In the genomic region with DNA sequence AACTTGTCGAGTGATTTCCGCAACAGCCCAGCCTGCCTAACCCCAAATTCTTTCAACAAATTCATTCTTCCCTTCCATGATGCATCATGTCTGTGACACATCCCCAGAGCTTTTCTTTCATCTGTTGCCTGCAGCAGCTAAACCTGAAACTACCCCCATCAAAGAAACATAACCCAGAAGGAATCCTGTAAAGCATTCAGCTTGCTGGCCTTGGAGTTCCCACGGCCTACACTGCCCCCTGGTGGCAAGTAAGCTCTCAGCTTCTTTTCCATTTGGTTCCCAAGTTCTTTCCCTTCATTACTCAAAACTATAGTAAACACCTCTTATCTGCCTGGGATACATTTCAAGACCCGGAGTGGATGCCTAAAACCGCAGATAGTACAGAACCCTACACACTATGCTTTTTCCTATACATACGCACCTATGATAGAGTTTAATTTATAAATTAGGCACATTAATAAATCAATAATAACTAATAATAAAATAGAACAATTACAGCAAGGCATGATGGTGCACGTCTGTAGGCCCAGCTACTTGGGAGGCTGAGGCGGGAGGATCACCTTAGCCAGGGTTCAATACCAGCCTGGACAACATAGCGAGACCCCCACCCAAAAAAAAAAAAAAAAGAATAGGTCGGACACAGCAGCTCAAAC, we compare ENCODE assay signal across 8 cellular contexts. TPM values are rescaled to one million over a fixed set of nuclear protein-coding genes. Genes with fewer than 3 reads are reported as not detected.
DNase-seq lines count a peak whose midpoint lies in the region; ATAC-seq, FAIRE-seq and TF ChIP-seq lines count a peak whose summit lies in the region.

No MANE protein-coding gene starts in this region.

- peak; percentile 88 to 95 (median 89) for TF ChIP-seq CTCF in K562 (IDR thresholded peaks at IDR 0.05 in 2 of 3, conservative IDR thresholded peaks at IDR 0.05 in 1 of 3; ENCODE audit: insufficient read depth in 2 of 3, low read depth in 1 of 3, low read length in 3 of 3)

- POLR2A ChIA-PET in K562 (lab: Yijun Ruan, JAX) = interaction anchor here (1.0 to 2.4 kb wide), 7 partner anchors 9 to 94 kb away, joined by 3 to 19 read pairs (median 5); partner anchors contain the start of gene PHLDB3

- H3K79me2 ChIP-seq in K562 (ENCODE audit: control insufficient read depth, insufficient read depth, low read length) = no peaks in the 10 kb centered on the region

- H3K9me1 ChIP-seq in K562 (ENCODE audit: control insufficient read depth, insufficient read depth, low read length) = no peaks in the 10 kb centered on the region

- no peak overlapping the region for H3K4me3 ChIP-seq in K562

- TF ChIP-seq RAD21 in K562 (CRISPR knock-in tag; conservative IDR thresholded peaks at IDR 0.05 in 1 of 2, IDR thresholded peaks at IDR 0.05 in 1 of 2) = peak; percentile 91 to 97

- H2AFZ ChIP-seq in K562 (ENCODE audit: low read depth, low read length) = no peak overlapping the region

- FAIRE-seq in K562 (lab: Jason Lieb, UNC) = peak; percentile 95

- H4K20me1 ChIP-seq in K562 (replicated peaks; ENCODE audit: control insufficient read depth, insufficient read depth, low read length) = no peaks in the 10 kb centered on the region

- ATAC-seq in K562 = peak; percentile 90
- no peak for ATAC-seq in GM18907 (IDR thresholded peaks at IDR 0.05; ENCODE audit: unreplicated experiment)

- BruUV-seq in K562 (replicated peaks; lab: Mats Ljungman, UMichigan) = no TSS peak

- no peak for TF ChIP-seq POLR2A in K562 (conservative IDR thresholded peaks at IDR 0.05)

- intact Hi-C loops in K562 (cut with micrococcal nuclease) = loop anchor here (1.0 kb wide), 2 partner anchors 72 to 86 kb away; no protein-coding TSS in a partner anchor

- peaks cover 0 to 5% of the 10 kb centered on the region in 2 experiments; a peak in 3 of 5 replicates for H3K4me1 ChIP-seq in K562 (replicated peaks in 1 of 2; ENCODE audit: control insufficient read depth in 2 of 2, insufficient read depth in 2 of 2, low read length in 2 of 2)

- no peaks in the 10 kb centered on the region for H3K36me3 ChIP-seq in K562 (ENCODE audit: control insufficient read depth, insufficient read depth, low read length)

- H3K9me3 ChIP-seq in K562 (replicated peaks; ENCODE audit: control insufficient read depth, insufficient read depth, low read depth, low read length) = no peaks in the 10 kb centered on the region

- no peak for TF ChIP-seq EP300 in K562 (IDR thresholded peaks at IDR 0.05; ENCODE audit: low read length)

- in situ Hi-C loops in K562 (cut with MboI) = loop anchor here (5.0 kb wide), 1 partner anchor 72 kb away; no protein-coding TSS in a partner anchor

- CTCF ChIA-PET in K562 (lab: Yijun Ruan, JAX; ENCODE audit: low intra/inter-chr PET ratio) = interaction anchor here (0.5 to 3.0 kb wide), 7 partner anchors 53 to 1059 kb away, joined by 3 to 50 read pairs (median 5); no protein-coding TSS in a partner anchor

- H3K27me3 ChIP-seq in K562 (ENCODE audit: control insufficient read depth in 2 of 2, insufficient read depth in 2 of 2, low read length in 2 of 2) = no peaks in the 10 kb centered on the region

- 34% methylated on average over 10 of the region's 10 CpGs for WGBS in K562 (ENCODE audit: insufficient coverage, low coverage, missing lambda C conversion rate)

- DNase-seq in SHP77 (lab: John Stamatoyannopoulos, UW) (peak; percentile 63 to 74), SHP77 treated with DMSO at 0.1 percent for 48 hours (lab: John Stamatoyannopoulos, UW) (no peak), NCI-H2107 (lab: John Stamatoyannopoulos, UW) (peak; percentile 66), UCSD-AML1 (lab: John Stamatoyannopoulos, UW; ENCODE audit: unreplicated experiment) (peak; percentile 71), K562 (ENCODE audit: extremely low read depth in 1 of 4, low spot score in 3 of 4) (peak; percentile 68 to 89 (median 70)), iPS-NIHi11 (ENCODE audit: low spot score) (peak; percentile 78)
- DNase-seq in stimulated activated CD4-positive, alpha-beta T cell treated with anti-CD3 and anti-CD28 coated beads, Interleukin-12 subunit alpha, Interleukin-12 subunit beta, amount 100 ng/mL, for 24 hours (ENCODE audit: low read depth in 2 of 2) = peak; percentile 51 to 82

- H3K27ac ChIP-seq in K562 (ENCODE audit: extremely low read depth, low read depth, low read length) = no peak overlapping the region

- no peak overlapping the region for H3K4me2 ChIP-seq in K562 (ENCODE audit: insufficient read depth, low read length)

- H3K9ac ChIP-seq in K562 (ENCODE audit: insufficient read depth in 1 of 2, low read depth in 2 of 2, low read length in 2 of 2) = no peak overlapping the region

RNA-seq across cellular contexts. Expression of gene ETHE1, which starts 7.4 kb away (rescaled TPM):
- total RNA-seq in K562 (2011; cell fraction: chromatin; rRNA removed; ENCODE audit: low replicate concordance) = 5.9 and 15.8 TPM in 2 replicates
- 20.1 and 21.7 TPM in 2 replicates for total RNA-seq in K562 (2011; cell fraction: nucleolus; rRNA removed)
- 11.6 and 14.7 TPM in 2 replicates for total RNA-seq in K562 (2011; cell fraction: nucleoplasm; rRNA removed)
- total RNA-seq in K562 (2014; rRNA removed) (15.7 and 17.1 TPM in 2 replicates), K562 (2014; rRNA removed; fragmentation: Illumina TruSeq; extraction: Trizol) (5.2 and 5.9 TPM in 2 replicates), K562 (2015; rRNA removed; fragmentation: Illumina TruSeq; extraction: Trizol) (8.8 and 10.2 TPM in 2 replicates), K562 (2021) (9.1 and 13.0 TPM in 2 replicates)
- polyA plus RNA-seq in K562 (2011; rRNA removed) (17.3 and 28.5 TPM in 2 replicates), K562 (2014; fragmentation: Illumina TruSeq; extraction: Trizol) (10.2 and 13.8 TPM in 2 replicates), K562 (2014; fragmentation: Nextera tagmentation; extraction: Ambion mirVana) (1 to 10 TPM; 2.9 to 5.4 TPM), K562 (2014; rRNA removed) (19.1 and 21.0 TPM in 2 replicates)
- 36.7 and 38.1 TPM in 2 replicates for polyA plus RNA-seq in K562 (2011; cell fraction: cytosol; rRNA removed)
- 28.8 and 29.7 TPM in 2 replicates for polyA plus RNA-seq in K562 (2011; cell fraction: nucleus; rRNA removed)
- 15.5 and 28.0 TPM in 2 replicates for polyA plus RNA-seq in K562 (2012)
- polyA minus RNA-seq in K562 (2011; rRNA and poly(A)+ RNA removed) = 12.5 and 13.7 TPM in 2 replicates
- polyA minus RNA-seq in K562 (2011; cell fraction: cytosol; rRNA and poly(A)+ RNA removed) = 9.9 and 10.0 TPM in 2 replicates
- polyA minus RNA-seq in K562 (2011; cell fraction: nucleus; rRNA and poly(A)+ RNA removed) = 10.8 and 14.2 TPM in 2 replicates

RNA-seq across cellular contexts. Expression of gene ZNF575, which starts 13.4 kb away (rescaled TPM):
- total RNA-seq in K562 (2011; cell fraction: chromatin; rRNA removed; ENCODE audit: low replicate concordance) = not detected in 2 replicates
- total RNA-seq in K562 (2011; cell fraction: nucleolus; rRNA removed) = not detected in 2 replicates
- not detected in 2 replicates for total RNA-seq in K562 (2011; cell fraction: nucleoplasm; rRNA removed)
- total RNA-seq in K562 (2014; rRNA removed) (0.32 and 0.37 TPM in 2 replicates), K562 (2014; rRNA removed; fragmentation: Illumina TruSeq; extraction: Trizol) (not detected in 2 replicates), K562 (2015; rRNA removed; fragmentation: Illumina TruSeq; extraction: Trizol) (not detected in 2 replicates), K562 (2021) (0.20 and 0.72 TPM in 2 replicates)
- polyA plus RNA-seq in K562 (2011; rRNA removed) (0.03 TPM in 1 of 2 replicates, not detected in the other), K562 (2014; fragmentation: Illumina TruSeq; extraction: Trizol) (not detected in 2 replicates), K562 (2014; fragmentation: Nextera tagmentation; extraction: Ambion mirVana) (not detected), K562 (2014; rRNA removed) (0.98 and 1.4 TPM in 2 replicates)
- polyA plus RNA-seq in K562 (2011; cell fraction: cytosol; rRNA removed) = 0.06 TPM in 1 of 2 replicates, not detected in the other
- polyA plus RNA-seq in K562 (2011; cell fraction: nucleus; rRNA removed) = 0.06 and 0.31 TPM in 2 replicates
- polyA plus RNA-seq in K562 (2012) = 0.25 and 0.65 TPM in 2 replicates
- not detected in 2 replicates for polyA minus RNA-seq in K562 (2011; rRNA and poly(A)+ RNA removed)
- not detected in 2 replicates for polyA minus RNA-seq in K562 (2011; cell fraction: cytosol; rRNA and poly(A)+ RNA removed)
- polyA minus RNA-seq in K562 (2011; cell fraction: nucleus; rRNA and poly(A)+ RNA removed) = not detected in 2 replicates

RNA-seq across cellular contexts. Expression of gene PHLDB3, which starts 15.0 kb away (rescaled TPM):
- 14.2 and 34.8 TPM in 2 replicates for total RNA-seq in K562 (2011; cell fraction: chromatin; rRNA removed; ENCODE audit: low replicate concordance)
- total RNA-seq in K562 (2011; cell fraction: nucleolus; rRNA removed) = 26.8 and 32.0 TPM in 2 replicates
- total RNA-seq in K562 (2011; cell fraction: nucleoplasm; rRNA removed) = 21.6 and 22.4 TPM in 2 replicates
- total RNA-seq in K562 (2014; rRNA removed) = 23.5 and 28.0 TPM in 2 replicates
- total RNA-seq in K562 (2014; rRNA removed; fragmentation: Illumina TruSeq; extraction: Trizol) = 1.1 and 1.6 TPM in 2 replicates
- total RNA-seq in K562 (2015; rRNA removed; fragmentation: Illumina TruSeq; extraction: Trizol) = 5.4 and 6.4 TPM in 2 replicates
- total RNA-seq in K562 (2021) = 11.8 and 12.7 TPM in 2 replicates
- 3.5 and 6.1 TPM in 2 replicates for polyA plus RNA-seq in K562 (2011; rRNA removed)
- 4.1 and 7.2 TPM in 2 replicates for polyA plus RNA-seq in K562 (2011; cell fraction: cytosol; rRNA removed)
- 14.5 and 21.6 TPM in 2 replicates for polyA plus RNA-seq in K562 (2011; cell fraction: nucleus; rRNA removed)
- polyA plus RNA-seq in K562 (2012) = 6.0 and 10.5 TPM in 2 replicates
- polyA plus RNA-seq in K562 (2014; fragmentation: Illumina TruSeq; extraction: Trizol) = 3.9 and 6.7 TPM in 2 replicates
- polyA plus RNA-seq in K562 (2014; fragmentation: Nextera tagmentation; extraction: Ambion mirVana) = under 1 TPM; 0.04 to 0.06 TPM
- polyA plus RNA-seq in K562 (2014; rRNA removed) = 5.2 and 11.4 TPM in 2 replicates
- 2.2 and 2.6 TPM in 2 replicates for polyA minus RNA-seq in K562 (2011; rRNA and poly(A)+ RNA removed)
- 6.7 and 8.9 TPM in 2 replicates for polyA minus RNA-seq in K562 (2011; cell fraction: cytosol; rRNA and poly(A)+ RNA removed)
- polyA minus RNA-seq in K562 (2011; cell fraction: nucleus; rRNA and poly(A)+ RNA removed) = 11.0 and 13.3 TPM in 2 replicates

RNA-seq across cellular contexts. Expression of gene LYPD3, which starts 54.2 kb away (rescaled TPM):
- total RNA-seq in K562 (2011; cell fraction: chromatin; rRNA removed; ENCODE audit: low replicate concordance) = 0.81 TPM in 1 of 2 replicates, not detected in the other
- 0.26 and 0.67 TPM in 2 replicates for total RNA-seq in K562 (2011; cell fraction: nucleolus; rRNA removed)
- total RNA-seq in K562 (2011; cell fraction: nucleoplasm; rRNA removed) = 0.44 TPM in 1 of 2 replicates, not detected in the other
- 0.18 and 0.20 TPM in 2 replicates for total RNA-seq in K562 (2014; rRNA removed)
- total RNA-seq in K562 (2014; rRNA removed; fragmentation: Illumina TruSeq; extraction: Trizol) = not detected in 2 replicates
- total RNA-seq in K562 (2015; rRNA removed; fragmentation: Illumina TruSeq; extraction: Trizol) = 0.22 TPM in 1 of 2 replicates, not detected in the other
- total RNA-seq in K562 (2021) = 0.31 and 0.33 TPM in 2 replicates
- 0.28 and 0.64 TPM in 2 replicates for polyA plus RNA-seq in K562 (2011; rRNA removed)
- 0.74 and 2.1 TPM in 2 replicates for polyA plus RNA-seq in K562 (2011; cell fraction: cytosol; rRNA removed)
- polyA plus RNA-seq in K562 (2011; cell fraction: nucleus; rRNA removed) = 1.2 and 1.6 TPM in 2 replicates
- 0.51 and 0.73 TPM in 2 replicates for polyA plus RNA-seq in K562 (2012)
- 0.26 and 0.27 TPM in 2 replicates for polyA plus RNA-seq in K562 (2014; fragmentation: Illumina TruSeq; extraction: Trizol)
- polyA plus RNA-seq in K562 (2014; fragmentation: Nextera tagmentation; extraction: Ambion mirVana) = under 1 TPM; 0.04 to 0.06 TPM
- polyA plus RNA-seq in K562 (2014; rRNA removed) = 0.17 and 0.19 TPM in 2 replicates
- 0.11 and 0.12 TPM in 2 replicates for polyA minus RNA-seq in K562 (2011; rRNA and poly(A)+ RNA removed)
- polyA minus RNA-seq in K562 (2011; cell fraction: cytosol; rRNA and poly(A)+ RNA removed) = not detected in 2 replicates
- polyA minus RNA-seq in K562 (2011; cell fraction: nucleus; rRNA and poly(A)+ RNA removed) = 0.56 and 0.67 TPM in 2 replicates

RNA-seq across cellular contexts. Expression of gene XRCC1, which starts 55.8 kb away (rescaled TPM):
- 25.5 and 58.8 TPM in 2 replicates for total RNA-seq in K562 (2011; cell fraction: chromatin; rRNA removed; ENCODE audit: low replicate concordance)
- total RNA-seq in K562 (2011; cell fraction: nucleolus; rRNA removed) = 39.7 and 51.4 TPM in 2 replicates
- 27.4 and 37.4 TPM in 2 replicates for total RNA-seq in K562 (2011; cell fraction: nucleoplasm; rRNA removed)
- total RNA-seq in K562 (2014; rRNA removed) (31.5 and 40.2 TPM in 2 replicates), K562 (2014; rRNA removed; fragmentation: Illumina TruSeq; extraction: Trizol) (10.4 and 13.7 TPM in 2 replicates), K562 (2015; rRNA removed; fragmentation: Illumina TruSeq; extraction: Trizol) (24.4 and 24.9 TPM in 2 replicates), K562 (2021) (24.9 and 27.9 TPM in 2 replicates)
- polyA plus RNA-seq in K562 (2011; rRNA removed) (21.8 and 23.3 TPM in 2 replicates), K562 (2014; fragmentation: Illumina TruSeq; extraction: Trizol) (36.9 and 37.0 TPM in 2 replicates), K562 (2014; fragmentation: Nextera tagmentation; extraction: Ambion mirVana) (1 to 10 TPM; 1.5 to 5.2 TPM), K562 (2014; rRNA removed) (33.8 and 34.9 TPM in 2 replicates)
- 24.3 and 42.9 TPM in 2 replicates for polyA plus RNA-seq in K562 (2011; cell fraction: cytosol; rRNA removed)
- polyA plus RNA-seq in K562 (2011; cell fraction: nucleus; rRNA removed) = 24.5 and 33.4 TPM in 2 replicates
- polyA plus RNA-seq in K562 (2012) = 32.0 and 53.8 TPM in 2 replicates
- polyA minus RNA-seq in K562 (2011; rRNA and poly(A)+ RNA removed) = 15.2 and 24.9 TPM in 2 replicates
- polyA minus RNA-seq in K562 (2011; cell fraction: cytosol; rRNA and poly(A)+ RNA removed) = 20.2 and 26.3 TPM in 2 replicates
- polyA minus RNA-seq in K562 (2011; cell fraction: nucleus; rRNA and poly(A)+ RNA removed) = 17.1 and 18.3 TPM in 2 replicates
